ENCODE assay signal across 11 cellular contexts in the genomic region with DNA sequence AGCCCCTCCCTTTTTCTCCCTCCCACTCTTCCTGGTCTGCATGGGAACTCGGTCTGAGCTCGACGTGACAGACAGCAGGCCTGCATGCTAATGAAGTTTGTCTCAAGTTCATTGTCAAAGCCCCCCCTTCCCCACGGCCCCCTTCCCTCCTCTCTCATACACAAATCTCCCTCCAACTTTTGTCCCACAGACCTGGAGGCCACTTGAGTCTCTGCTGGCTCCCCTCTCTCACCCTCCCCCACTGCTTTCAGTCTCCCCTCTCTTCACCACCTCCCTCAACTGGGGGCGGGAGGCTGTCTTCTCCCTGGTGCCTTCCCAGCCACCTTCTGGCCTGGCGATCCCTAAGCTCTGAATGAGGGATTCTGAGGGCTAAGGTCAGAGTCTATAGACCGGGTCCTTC.
"Had no signal": no experiment of that assay in that cellular context is flagged by ENCODE, and none has a peak within 500 bp of the region (broad histone marks: within the 10 kb centered on the region; RNA-seq: fewer than 3 reads in every experiment).

No MANE protein-coding gene starts in this region.

- ATAC-seq: activated CD4-positive, CD25-positive, alpha-beta regulatory T cell treated with anti-CD3 and anti-CD28 coated beads, Interleukin-2, amount 50 U/mL, for 24 hours; heart right ventricle; left cardiac atrium; mucosa of descending colon; naive thymus-derived CD8-positive, alpha-beta T cell; right cardiac atrium; stimulated activated effector memory CD8-positive, alpha-beta T cell treated with anti-CD3 and anti-CD28 coated beads, Interleukin-12 subunit alpha, Interleukin-12 subunit beta, amount 100 ng/mL, for 72 hours had no signal

- DNase-seq: activated gamma-delta T cell; activated T-cell treated with anti-CD3 and anti-CD28 coated beads, Interleukin-2, amount 50 U/mL, for 24 hours; foreskin melanocyte; heart right ventricle; left cardiac atrium; mucosa of descending colon; naive thymus-derived CD8-positive, alpha-beta T cell; right cardiac atrium; tibial artery had no signal
